8 cellular contexts compared by ENCODE assay signal in genomic region chr16:22436823-22437652, GRCh38.
DNase-seq lines count a peak whose midpoint lies in the region; ATAC-seq, FAIRE-seq and TF ChIP-seq lines count a peak whose summit lies in the region.
"Not testable (repeated sequence)": the region's sequence is repeated elsewhere in the genome, so short reads cannot be mapped to it uniquely, and the experiment has no call there.

No MANE protein-coding gene starts in this region.

- in situ Hi-C loops in HepG2 (cut with HindIII; ENCODE audit: extremely low pct_ligation_motif_present, low pct_unique_long_range_greater_than_20kb) = loop anchor here (10.0 kb wide), 1 partner anchor 62 kb away; the partner anchor contains the start of gene CDR2

- DNase-seq in NCI-H82 treated with DMSO at 0.1 percent for 48 hours (lab: John Stamatoyannopoulos, UW; ENCODE audit: unreplicated experiment) (peak; percentile 30), dorsolateral prefrontal cortex (peak in 9 of 10 donors; percentile 33 to 83 (median 70)), HepG2 (ENCODE audit: low spot score) (peak; percentile 71)
- peak; percentile 75 for DNase-seq in activated CD4-positive, alpha-beta memory T cell treated with anti-CD3 and anti-CD28 coated beads, Interleukin-2, amount 10 ng/mL, durations not matched to agents 7 days and 5 days
- peak; percentile 69 for DNase-seq in stimulated activated CD4-positive, alpha-beta T cell treated with anti-CD3 and anti-CD28 coated beads, Interleukin-1b, Interleukin-23, amount 100 ng/mL, for 48 hours

- not testable (repeated sequence) for H3K79me2 ChIP-seq in HepG2 (ENCODE audit: insufficient read depth, low read length)

- CTCF ChIA-PET in activated CD4-positive, alpha-beta memory T cell treated with anti-CD3 and anti-CD28 coated beads, Interleukin-2, amount 10 ng/mL, durations not matched to agents 7 days and 5 days (lab: Charles Lee) = interaction anchor here (0.7 kb wide), 1 partner anchor 160 kb away, joined by 6 read pairs; no protein-coding TSS in a partner anchor
- CTCF ChIA-PET in HepG2 (lab: Yijun Ruan, JAX; ENCODE audit: low intra/inter-chr PET ratio, low total read pairs) = not testable (repeated sequence)

- not testable (repeated sequence) for H3K27me3 ChIP-seq in BLaER1 treated with 17β-estradiol and CSF1 and Interleukin-3, amounts not matched to agents 10 nM and 100 nM; dorsolateral prefrontal cortex; HepG2 (ENCODE audit: control insufficient read depth in 1 of 2, insufficient read depth in 2 of 2, low read length in 2 of 2)

- FAIRE-seq in HepG2 (lab: Jason Lieb, UNC) = not testable (repeated sequence)

- not testable (repeated sequence) for H3K9me3 ChIP-seq in BLaER1 treated with 17β-estradiol and CSF1 and Interleukin-3, amounts not matched to agents 10 nM and 100 nM (replicated peaks in 1 of 11); HepG2 (ENCODE audit: low read length)

- peak overlapping the region; percentile 87 to 97 (median 91) for H3K27ac ChIP-seq in BLaER1 treated with 17β-estradiol and CSF1 and Interleukin-3, amounts not matched to agents 10 nM and 100 nM
- H3K27ac ChIP-seq in dorsolateral prefrontal cortex (peak overlapping the region in 57 of 59 donors; percentile 48 to 98 (median 88)), HepG2 (ENCODE audit: extremely low read length, insufficient read depth, low read length) (peak overlapping the region; percentile 85)

- not testable (repeated sequence) for H3K36me3 Mint-ChIP-seq in activated CD4-positive, alpha-beta memory T cell treated with anti-CD3 and anti-CD28 coated beads, Interleukin-2, amount 10 ng/mL, durations not matched to agents 7 days and 5 days (ENCODE audit: low read depth)

- WGBS in HepG2 (ENCODE audit: low lambda C conversion rate) = 1% methylated on average over 55 of the region's 96 CpGs

- TF ChIP-seq EP300 in HepG2 (IDR thresholded peaks at IDR 0.05; ENCODE audit: low read depth in 2 of 2, low read length in 2 of 2); HepG2 (CRISPR knock-in tag; IDR thresholded peaks at IDR 0.05; ENCODE audit: borderline replicate concordance): not testable (repeated sequence)

- TF ChIP-seq CTCF in dorsolateral prefrontal cortex (IDR thresholded peaks at IDR 0.05 in 54 of 56, conservative IDR thresholded peaks at IDR 0.05 in 2 of 56; ENCODE audit: low read depth in 1 of 56, partially characterized antibody in 56 of 56) = peak in 4 of 56 donors; percentile 5 to 26 (median 22)
- peak; percentile 23; the same call in 1 of the 2 replicates for TF ChIP-seq CTCF in HepG2 (CRISPR knock-in tag; IDR thresholded peaks at IDR 0.05)

- H3K4me1 Mint-ChIP-seq in activated CD4-positive, alpha-beta memory T cell treated with anti-CD3 and anti-CD28 coated beads, Interleukin-2, amount 10 ng/mL, durations not matched to agents 7 days and 5 days = not testable (repeated sequence)

- peak overlapping the region; percentile 85 for H3K4me3 Mint-ChIP-seq in activated CD4-positive, alpha-beta memory T cell treated with anti-CD3 and anti-CD28 coated beads, Interleukin-2, amount 10 ng/mL, durations not matched to agents 7 days and 5 days

- POLR2A ChIA-PET in activated CD4-positive, alpha-beta memory T cell treated with anti-CD3 and anti-CD28 coated beads, Interleukin-2, amount 10 ng/mL, durations not matched to agents 7 days and 5 days (lab: Charles Lee) = interaction anchor here (0.9 to 1.5 kb wide), 3 partner anchors 62 to 79 kb away, joined by 3 to 7 read pairs (median 3); no protein-coding TSS in a partner anchor
- POLR2A ChIA-PET in HepG2 (lab: Yijun Ruan, JAX) = interaction anchor here (1.0 to 1.4 kb wide), 5 partner anchors 62 to 139 kb away, joined by 3 to 13 read pairs (median 6); partner anchors contain the start of gene CDR2

- H3K4me2 ChIP-seq in BLaER1 treated with 17β-estradiol and CSF1 and Interleukin-3, amounts not matched to agents 10 nM and 100 nM = peak overlapping the region; percentile 28 to 70 (median 63); a peak in 21 of 22 replicates
- H3K4me2 ChIP-seq in HepG2 (ENCODE audit: low read depth, low read length) = peak overlapping the region; percentile 76

- not testable (repeated sequence) for H3K4me1 ChIP-seq in BLaER1 treated with 17β-estradiol and CSF1 and Interleukin-3, amounts not matched to agents 10 nM and 100 nM; HepG2 (ENCODE audit: insufficient read depth, low read length)

- intact Hi-C loops in dorsolateral prefrontal cortex (cut with DNase I); HepG2 (cut with micrococcal nuclease; ENCODE audit: unreplicated experiment): not testable (repeated sequence)

- ATAC-seq in GM19351 (IDR thresholded peaks at IDR 0.05; ENCODE audit: unreplicated experiment) (peak; percentile 78), HG03457 (IDR thresholded peaks at IDR 0.05; ENCODE audit: unreplicated experiment) (peak; percentile 45), HepG2 (peak; percentile 96)

- H2AFZ ChIP-seq in HepG2 (ENCODE audit: low read length) = not testable (repeated sequence)

- H3K27me3 Mint-ChIP-seq in activated CD4-positive, alpha-beta memory T cell treated with anti-CD3 and anti-CD28 coated beads, Interleukin-2, amount 10 ng/mL, durations not matched to agents 7 days and 5 days = not testable (repeated sequence)

- TF ChIP-seq RAD21 in HepG2 (CRISPR knock-in tag; IDR thresholded peaks at IDR 0.05) = peak; percentile 43

- not testable (repeated sequence) for H3K36me3 ChIP-seq in BLaER1 treated with 17β-estradiol and CSF1 and Interleukin-3, amounts not matched to agents 10 nM and 100 nM; HepG2 (replicated peaks in 1 of 2; ENCODE audit: control insufficient read depth in 1 of 2, insufficient read depth in 2 of 2, low read length in 2 of 2)

- BruUV-seq in HepG2 (replicated peaks; lab: Mats Ljungman, UMichigan) = not testable (repeated sequence)

- not testable (repeated sequence) for H3K9me3 Mint-ChIP-seq in activated CD4-positive, alpha-beta memory T cell treated with anti-CD3 and anti-CD28 coated beads, Interleukin-2, amount 10 ng/mL, durations not matched to agents 7 days and 5 days

- H3K4me3 ChIP-seq in BLaER1 treated with 17β-estradiol and CSF1 and Interleukin-3, amounts not matched to agents 10 nM and 100 nM = peak overlapping the region; percentile 70 to 91 (median 82)
- H3K4me3 ChIP-seq in dorsolateral prefrontal cortex (peak overlapping the region; percentile 35 to 86 (median 75)), HepG2 (replicated peaks in 1 of 3; ENCODE audit: insufficient read depth in 1 of 3, low read depth in 2 of 3, low read length in 3 of 3) (peak overlapping the region; percentile 69 to 92 (median 89))

- peak; percentile 83 to 85 for TF ChIP-seq POLR2A in HepG2 (IDR thresholded peaks at IDR 0.05; ENCODE audit: insufficient read depth in 1 of 2, low read depth in 2 of 2, low read length in 2 of 2)

- H3K27ac Mint-ChIP-seq in activated CD4-positive, alpha-beta memory T cell treated with anti-CD3 and anti-CD28 coated beads, Interleukin-2, amount 10 ng/mL, durations not matched to agents 7 days and 5 days = peak overlapping the region; percentile 92

- peak overlapping the region; percentile 87 to 95 (median 92) for H3K9ac ChIP-seq in BLaER1 treated with 17β-estradiol and CSF1 and Interleukin-3, amounts not matched to agents 10 nM and 100 nM
- H3K9ac ChIP-seq in HepG2 (ENCODE audit: insufficient read depth, low read depth, low read length) = peak overlapping the region; percentile 91

- not testable (repeated sequence) for H4K20me1 ChIP-seq in BLaER1 treated with 17β-estradiol and CSF1 and Interleukin-3, amounts not matched to agents 10 nM and 100 nM; HepG2 (ENCODE audit: insufficient read depth, low read length)

TF ChIP-seq in HepG2, 621 proteins besides CTCF, POLR2A, EP300 and RAD21 (continues in another document):
- TF ChIP-seq TEAD3 (CRISPR knock-in tag; optimal IDR thresholded peaks at IDR 0.05; ENCODE audit: borderline replicate concordance) (peak; percentile 85), ZNF710 (CRISPR knock-in tag; IDR thresholded peaks at IDR 0.05; ENCODE audit: borderline replicate concordance) (peak; percentile 78), ZNF550 (CRISPR knock-in tag; IDR thresholded peaks at IDR 0.05; ENCODE audit: borderline replicate concordance) (peak; percentile 46; the same call in 1 of the 2 replicates), ZNF225 (CRISPR knock-in tag; IDR thresholded peaks at IDR 0.05) (peak; percentile 72; the same call in 1 of the 2 replicates), ZNF691 (CRISPR knock-in tag; IDR thresholded peaks at IDR 0.05; ENCODE audit: borderline replicate concordance, low read depth) (peak; percentile 58; the same call in 1 of the 2 replicates)

Comparison
In these comparisons a context has a peak if more than half of its experiments do, and no peak if none do; other contexts are left out.
1. Peak in every context shown above with its lines: DNase-seq, ATAC-seq, H3K4me3 ChIP-seq and H3K27ac ChIP-seq.
2. ATAC-seq: peak in every context shown above with its lines; median percentile 96 in HepG2; 78 in GM19351; 45 in HG03457.